In the genomic region with DNA sequence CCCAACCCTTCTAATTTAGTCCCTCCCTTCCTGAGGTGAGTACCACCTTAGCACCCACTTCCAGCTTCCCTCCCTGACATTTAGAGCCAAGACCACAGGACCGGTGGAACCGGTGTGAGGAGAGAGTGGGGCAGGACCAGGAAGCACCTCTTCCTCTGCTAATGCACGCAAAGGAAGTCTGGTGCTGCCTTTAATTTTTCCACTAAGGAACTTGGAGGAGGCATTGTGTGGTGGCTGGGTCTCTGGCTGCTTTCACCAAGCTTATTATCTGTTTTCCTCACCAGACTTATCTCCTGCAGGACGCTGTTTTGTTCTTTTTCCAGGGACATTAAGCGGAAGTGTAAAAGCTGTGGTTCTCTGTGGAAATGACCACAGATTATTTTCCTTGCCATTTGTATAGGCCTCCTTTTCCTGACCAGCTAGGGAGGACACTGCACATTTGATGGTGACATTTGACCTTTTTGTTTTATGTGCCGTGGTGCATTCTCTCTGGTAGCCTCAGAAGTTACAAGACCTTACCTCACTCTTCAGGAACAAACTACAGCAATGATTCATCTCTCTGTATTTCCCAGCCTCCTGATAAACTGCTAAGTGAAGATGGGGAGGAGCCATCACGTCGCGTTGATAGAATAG, we compare ENCODE assay signal across 13 cellular contexts. TPM values are rescaled to one million over a fixed set of nuclear protein-coding genes. Genes with fewer than 3 reads are reported as not detected.
A peak's percentile ranks its signal among the peaks of the same experiment; 100 is the strongest.
DNase-seq lines count a peak whose midpoint lies in the region; ATAC-seq and TF ChIP-seq lines count a peak whose summit lies in the region.
"Had no signal": no experiment of that assay in that cellular context is flagged by ENCODE, and none has a peak within 500 bp of the region (broad histone marks: within the 10 kb centered on the region; RNA-seq: fewer than 3 reads in every experiment).

No MANE protein-coding gene starts in this region.

- peak overlapping the region; percentile 72 for H2AFZ ChIP-seq in IMR-90 (replicated peaks; ENCODE audit: low read length, poor library complexity)

- no peaks in the 10 kb centered on the region for H3K36me3 Mint-ChIP-seq in natural killer cell treated with Interleukin-12 subunit alpha and Interleukin-12 subunit beta and Interleukin-15 and Interleukin-18, amount 100 ng/mL, for 72 hours

- no peak overlapping the region for H3K9ac ChIP-seq in IMR-90 (ENCODE audit: low read depth, low read length)

- no peak overlapping the region for H3K23ac ChIP-seq in IMR-90 (ENCODE audit: low read depth, low read length)

- H3K9me3 ChIP-seq in IMR-90 (ENCODE audit: control insufficient read depth, insufficient read depth, low read length) (no peaks in the 10 kb centered on the region), right cardiac atrium (ENCODE audit: control insufficient read depth, low read length) (no peaks in the 10 kb centered on the region)
- H3K9me3 ChIP-seq: neutrophil, tibial artery had no signal

- H3K4me1 ChIP-seq in IMR-90 (ENCODE audit: control insufficient read depth, insufficient read depth, low read length) = no peaks in the 10 kb centered on the region
- H3K4me1 ChIP-seq in right cardiac atrium (ENCODE audit: control insufficient read depth, insufficient read depth, low read length) = peaks cover 11% of the 10 kb centered on the region

- DNase-seq in IMR-90 (peak; percentile 37), T47D (ENCODE audit: low read depth in 1 of 2, low spot score in 1 of 2) (peak; percentile 4 to 66), right cardiac atrium (peak in 2 of 3 donors; percentile 53 to 63), sciatic nerve (ENCODE audit: low spot score) (no peak)
- no peak for DNase-seq in stimulated activated CD4-positive, alpha-beta T cell treated with anti-CD3 and anti-CD28 coated beads, Interleukin-2, amount 100 ng/mL, for 24 hours
- no peak for DNase-seq in activated naive CD4-positive, alpha-beta T cell treated with anti-CD3 and anti-CD28 coated beads, Interleukin-2, amount 50 U/mL, for 16 hours
- DNase-seq in natural killer cell treated with Interleukin-12 subunit alpha and Interleukin-12 subunit beta and Interleukin-15 and Interleukin-18, amount 100 ng/mL, for 72 hours (ENCODE audit: low spot score) = no peak
- no peak for DNase-seq in activated CD4-positive, alpha-beta T cell treated with anti-CD3 and anti-CD28 coated beads, Interleukin-2, amount 50 U/mL, for 48 hours
- DNase-seq: activated T-cell treated with anti-CD3 and anti-CD28 coated beads, Interleukin-2, amount 50 U/mL, for 72 hours; HFFc6; NCI-H1417; tibial artery had no signal

- dilution Hi-C loops in IMR-90 (cut with HindIII; ENCODE audit: low sequenced_read_pairs, unreplicated experiment) = no loop called here

- no peaks in the 10 kb centered on the region for H3K79me1 ChIP-seq in IMR-90 (ENCODE audit: low read depth in 1 of 2, low read length in 2 of 2)

- H3K4me2 ChIP-seq in IMR-90 (ENCODE audit: low read depth, low read length) = no peak overlapping the region

- H2BK5ac ChIP-seq in IMR-90 (ENCODE audit: low read depth, low read length, poor library complexity, severe bottlenecking) = no peak overlapping the region

- no peak overlapping the region for H4K5ac ChIP-seq in IMR-90 (ENCODE audit: low read depth, low read length)

- no peak for TF ChIP-seq RAD21 in IMR-90 (IDR thresholded peaks at IDR 0.05; ENCODE audit: low read length)

- no peak overlapping the region for H3K18ac ChIP-seq in IMR-90 (ENCODE audit: low read depth, low read length)

- in situ Hi-C loops in IMR-90 (cut with MboI; ENCODE audit: low sequenced_read_pairs) = no loop called here
- in situ Hi-C loops in T47D (cut with HindIII; ENCODE audit: low pct_unique_long_range_greater_than_20kb, low sequenced_read_pairs) = no loop called here

- H3K56ac ChIP-seq in IMR-90 (ENCODE audit: extremely low read depth, insufficient read depth, low read length) = no peak overlapping the region

- no peak overlapping the region for H3K4ac ChIP-seq in IMR-90 (ENCODE audit: low read depth, low read length)

- H3K27ac ChIP-seq in IMR-90 (ENCODE audit: insufficient read depth, low read length) = no peak overlapping the region
- H3K27ac ChIP-seq in right cardiac atrium (ENCODE audit: low read length) = peak overlapping the region; percentile 99
- H3K27ac ChIP-seq: neutrophil had no signal

- H3K4me3 Mint-ChIP-seq in natural killer cell treated with Interleukin-12 subunit alpha and Interleukin-12 subunit beta and Interleukin-15 and Interleukin-18, amount 100 ng/mL, for 72 hours = no peak overlapping the region
- H3K4me3 Mint-ChIP-seq: activated T-cell treated with anti-CD3 and anti-CD28 coated beads, Interleukin-2, amount 50 U/mL, for 72 hours; HFFc6 had no signal

- H3K27me3 Mint-ChIP-seq in natural killer cell treated with Interleukin-12 subunit alpha and Interleukin-12 subunit beta and Interleukin-15 and Interleukin-18, amount 100 ng/mL, for 72 hours = peaks cover 8 to 16% of the 10 kb centered on the region in 2 donors

- no peak overlapping the region for H2BK20ac ChIP-seq in IMR-90 (ENCODE audit: low read depth, low read length)

- H4K8ac ChIP-seq in IMR-90 (ENCODE audit: low read depth in 2 of 2, low read length in 2 of 2) = no peak overlapping the region

- H3K4me3 ChIP-seq in IMR-90 (ENCODE audit: insufficient read depth, low read depth, low read length) (no peak overlapping the region), right cardiac atrium (ENCODE audit: low read length) (no peak overlapping the region)
- H3K4me3 ChIP-seq: tibial artery had no signal

- H3K27me3 ChIP-seq in IMR-90 (ENCODE audit: control insufficient read depth, insufficient read depth, low read length) = no peaks in the 10 kb centered on the region
- no peaks in the 10 kb centered on the region for H3K27me3 ChIP-seq in right cardiac atrium (ENCODE audit: control insufficient read depth, insufficient read depth)
- H3K27me3 ChIP-seq: tibial artery had no signal

- H2AK5ac ChIP-seq in IMR-90 (ENCODE audit: low read depth, low read length) = no peak overlapping the region

- POLR2A ChIA-PET in IMR-90 (lab: Charles Lee; ENCODE audit: unreplicated experiment) = no interaction called here

- WGBS in IMR-90 (ENCODE audit: extremely low coverage in 2 of 2, insufficient read length in 1 of 2), 2 experiments = no CpG with 5 or more reads among the region's 9 CpGs
- 27% methylated on average over 9 of the region's 9 CpGs for WGBS in right cardiac atrium

- H3K14ac ChIP-seq in IMR-90 (replicated peaks; ENCODE audit: low read depth, low read length) = 0 out of 2 replicates have a peak overlapping the region, but pooled peaks have one; percentile 55

- TF ChIP-seq CTCF in IMR-90 (conservative IDR thresholded peaks at IDR 0.05; ENCODE audit: low read depth, low read length) = no peak

- no peak; the same call in 1 of the 2 replicates for ATAC-seq in IMR-90 (ENCODE audit: low read depth)
- ATAC-seq in right cardiac atrium = peak; percentile 87 to 95
- ATAC-seq in sciatic nerve = peak; percentile 26
- no peak for ATAC-seq in natural killer cell treated with Interleukin-12 subunit alpha and Interleukin-12 subunit beta and Interleukin-15 and Interleukin-18, amount 100 ng/mL, for 72 hours
- ATAC-seq: activated T-cell treated with anti-CD3 and anti-CD28 coated beads, Interleukin-2, amount 50 U/mL, for 72 hours had no signal

- BruUV-seq in IMR-90 (replicated peaks; lab: Mats Ljungman, UMichigan) = no TSS peak

- no peak overlapping the region for H2AK9ac ChIP-seq in IMR-90 (replicated peaks; ENCODE audit: low read depth, low read length, poor library complexity)

- H3K4me1 Mint-ChIP-seq in natural killer cell treated with Interleukin-12 subunit alpha and Interleukin-12 subunit beta and Interleukin-15 and Interleukin-18, amount 100 ng/mL, for 72 hours (ENCODE audit: low read depth in 2 of 2) = peaks cover 7 to 9% of the 10 kb centered on the region in 2 donors

- H2BK15ac ChIP-seq in IMR-90 (ENCODE audit: low read depth, low read length) = peak overlapping the region; percentile 31; the same call in 1 of the 3 replicates

- CTCF ChIA-PET in IMR-90 (lab: Yijun Ruan, JAX) = no interaction called here

- no peak overlapping the region for H2BK120ac ChIP-seq in IMR-90 (ENCODE audit: low read depth, low read length)

- H3K9me3 Mint-ChIP-seq in natural killer cell treated with Interleukin-12 subunit alpha and Interleukin-12 subunit beta and Interleukin-15 and Interleukin-18, amount 100 ng/mL, for 72 hours = no peaks in the 10 kb centered on the region
- H3K9me3 Mint-ChIP-seq: activated T-cell treated with anti-CD3 and anti-CD28 coated beads, Interleukin-2, amount 50 U/mL, for 72 hours; HFFc6 had no signal

- peaks cover 11% of the 10 kb centered on the region; the same call in 1 of the 2 replicates for H3K9me1 ChIP-seq in IMR-90 (ENCODE audit: insufficient read depth, low read length)

- intact Hi-C loops in IMR-90 (cut with micrococcal nuclease) = loop anchor here (5.0 kb wide), 1 partner anchor 64 kb away; no protein-coding TSS in a partner anchor
- intact Hi-C loops in right cardiac atrium (cut with DNase I) = no loop called here
- intact Hi-C loops in sciatic nerve (cut with DNase I) = no loop called here

- H4K20me1 ChIP-seq in IMR-90 (ENCODE audit: insufficient read depth, low read length) = no peaks in the 10 kb centered on the region

- H3K36me3 ChIP-seq in IMR-90 (ENCODE audit: control insufficient read depth, insufficient read depth, low read length) = no peaks in the 10 kb centered on the region
- H3K36me3 ChIP-seq: neutrophil, tibial artery had no signal

- TF ChIP-seq POLR2A in IMR-90 (IDR thresholded peaks at IDR 0.05; ENCODE audit: low read depth, low read length) = no peak

- no peak overlapping the region for H3K27ac Mint-ChIP-seq in natural killer cell treated with Interleukin-12 subunit alpha and Interleukin-12 subunit beta and Interleukin-15 and Interleukin-18, amount 100 ng/mL, for 72 hours
- H3K27ac Mint-ChIP-seq: activated T-cell treated with anti-CD3 and anti-CD28 coated beads, Interleukin-2, amount 50 U/mL, for 72 hours; HFFc6 had no signal

- no peak overlapping the region for H4K91ac ChIP-seq in IMR-90 (ENCODE audit: insufficient read depth, low read depth, low read length)

TF ChIP-seq in IMR-90, 13 proteins besides CTCF, POLR2A, EP300 and RAD21 (continues in another document):
- TF ChIP-seq USF2 (IDR thresholded peaks at IDR 0.05; ENCODE audit: low read depth, low read length) = no peak

RNA-seq across cellular contexts. Expression of gene SPTBN1, which starts 39.8 kb away (rescaled TPM):
- total RNA-seq in IMR-90 (2012; rRNA removed) (230 and 241 TPM in 2 replicates), right cardiac atrium (100 to 1,000 TPM; 304 to 348 (median 336) TPM), sciatic nerve (1,016 TPM)
- polyA plus RNA-seq in IMR-90 (2012; rRNA removed) (46.0 and 49.1 TPM in 2 replicates), right cardiac atrium (141 TPM)
- polyA plus RNA-seq in IMR-90 (2012; cell fraction: cytosol; rRNA removed) = 12.4 and 14.0 TPM in 2 replicates
- 94.7 and 199 TPM in 2 replicates for polyA plus RNA-seq in IMR-90 (2012; cell fraction: nucleus; rRNA removed; ENCODE audit: low replicate concordance)
- total RNA-seq in natural killer cell treated with Interleukin-12 subunit alpha and Interleukin-12 subunit beta and Interleukin-15 and Interleukin-18, amount 100 ng/mL, for 72 hours = 10 to 100 TPM; 39.1 to 41.8 TPM

Comparison
In these comparisons a context has a peak if more than half of its experiments do, and no peak if none do; other contexts are left out.
1. ATAC-seq: peak in right cardiac atrium (2 of 2) and sciatic nerve (single experiment); none in IMR-90 (single experiment) and natural killer cell treated with Interleukin-12 subunit alpha and Interleukin-12 subunit beta and Interleukin-15 and Interleukin-18, amount 100 ng/mL, for 72 hours (0 of 2).
2. DNase-seq: peak in IMR-90 (single experiment), T47D (2 of 2) and right cardiac atrium (2 of 3); none in sciatic nerve (single experiment), stimulated activated CD4-positive, alpha-beta T cell treated with anti-CD3 and anti-CD28 coated beads, Interleukin-2, amount 100 ng/mL, for 24 hours (0 of 2), activated naive CD4-positive, alpha-beta T cell treated with anti-CD3 and anti-CD28 coated beads, Interleukin-2, amount 50 U/mL, for 16 hours (single experiment), natural killer cell treated with Interleukin-12 subunit alpha and Interleukin-12 subunit beta and Interleukin-15 and Interleukin-18, amount 100 ng/mL, for 72 hours (single experiment) and activated CD4-positive, alpha-beta T cell treated with anti-CD3 and anti-CD28 coated beads, Interleukin-2, amount 50 U/mL, for 48 hours (0 of 2).